Comparison of ENCODE assay signal across 8 cellular contexts in genomic region chr4:184163813-184164212, GRCh38. TPM values are rescaled to one million over a fixed set of nuclear protein-coding genes. Genes with fewer than 3 reads are reported as not detected.
A peak's percentile ranks its signal among the peaks of the same experiment; 100 is the strongest.
DNase-seq lines count a peak whose midpoint lies in the region; ATAC-seq and TF ChIP-seq lines count a peak whose summit lies in the region.

No MANE protein-coding gene starts in this region.

- H3K36me3 Mint-ChIP-seq in activated T-helper 1 cell treated with anti-CD3 and anti-CD28 coated beads, Interleukin-12 subunit alpha, Interleukin-12 subunit beta, Interleukin-2, Interleukin-4 antibody, amounts not matched to agents 30 ng/mL and 10 ng/mL and 1 ng/mL, durations not matched to agents 14 hours and 24 hours and 36 hours (ENCODE audit: low read depth), result no peaks in the 10 kb centered on the region

- DNase-seq in activated T-cell treated with anti-CD3 and anti-CD28 coated beads for 48 hours (ENCODE audit: low read depth) (peak; percentile 17), NCI-H1694 (lab: John Stamatoyannopoulos, UW) (peak; percentile 64), right atrium auricular region (ENCODE audit: low spot score) (peak; percentile 58), spleen (no peak), MG63 (no peak)
- DNase-seq in activated T-cell treated with anti-CD3 and anti-CD28 coated beads, Interleukin-2, amount 50 U/mL, for 1 hour, result no peak
- peak; percentile 9 for DNase-seq in activated T-helper 1 cell treated with anti-CD3 and anti-CD28 coated beads, Interleukin-12 subunit alpha, Interleukin-12 subunit beta, Interleukin-2, Interleukin-4 antibody, amounts not matched to agents 30 ng/mL and 10 ng/mL and 1 ng/mL, durations not matched to agents 14 hours and 24 hours and 36 hours (ENCODE audit: low spot score)

- H3K27ac Mint-ChIP-seq in activated T-helper 1 cell treated with anti-CD3 and anti-CD28 coated beads, Interleukin-12 subunit alpha, Interleukin-12 subunit beta, Interleukin-2, Interleukin-4 antibody, amounts not matched to agents 30 ng/mL and 10 ng/mL and 1 ng/mL, durations not matched to agents 14 hours and 24 hours and 36 hours, result no peak overlapping the region

- no peak overlapping the region for H3K4me3 Mint-ChIP-seq in activated T-helper 1 cell treated with anti-CD3 and anti-CD28 coated beads, Interleukin-12 subunit alpha, Interleukin-12 subunit beta, Interleukin-2, Interleukin-4 antibody, amounts not matched to agents 30 ng/mL and 10 ng/mL and 1 ng/mL, durations not matched to agents 14 hours and 24 hours and 36 hours

- 6 to 38% (median 30%) methylated on average over 8 of the region's 8 CpGs for WGBS in spleen, 5 donors

- peaks cover 5% of the 10 kb centered on the region for H3K4me1 Mint-ChIP-seq in activated T-helper 1 cell treated with anti-CD3 and anti-CD28 coated beads, Interleukin-12 subunit alpha, Interleukin-12 subunit beta, Interleukin-2, Interleukin-4 antibody, amounts not matched to agents 30 ng/mL and 10 ng/mL and 1 ng/mL, durations not matched to agents 14 hours and 24 hours and 36 hours (ENCODE audit: low read depth)

- H3K9me3 ChIP-seq in right atrium auricular region (no peaks in the 10 kb centered on the region), spleen (no peaks in the 10 kb centered on the region), MG63 (no peaks in the 10 kb centered on the region)

- no peaks in the 10 kb centered on the region for H3K9me3 Mint-ChIP-seq in activated T-helper 1 cell treated with anti-CD3 and anti-CD28 coated beads, Interleukin-12 subunit alpha, Interleukin-12 subunit beta, Interleukin-2, Interleukin-4 antibody, amounts not matched to agents 30 ng/mL and 10 ng/mL and 1 ng/mL, durations not matched to agents 14 hours and 24 hours and 36 hours

- H3K36me3 ChIP-seq in right atrium auricular region (no peaks in the 10 kb centered on the region), spleen (no peaks in the 10 kb centered on the region), MG63 (no peaks in the 10 kb centered on the region)

- H3K27ac ChIP-seq in right atrium auricular region (no peak overlapping the region), spleen (no peak overlapping the region)

- H3K4me1 ChIP-seq in right atrium auricular region (peaks cover 0 to 8% of the 10 kb centered on the region in 2 donors), spleen (peaks cover 3 to 11% (median 8%) of the 10 kb centered on the region in 6 donors)

- H3K27me3 Mint-ChIP-seq in activated T-helper 1 cell treated with anti-CD3 and anti-CD28 coated beads, Interleukin-12 subunit alpha, Interleukin-12 subunit beta, Interleukin-2, Interleukin-4 antibody, amounts not matched to agents 30 ng/mL and 10 ng/mL and 1 ng/mL, durations not matched to agents 14 hours and 24 hours and 36 hours (ENCODE audit: insufficient read depth), result peaks cover 49% of the 10 kb centered on the region

- no peak for ATAC-seq in GM19395 (IDR thresholded peaks at IDR 0.05; ENCODE audit: unreplicated experiment)

- intact Hi-C loops in activated T-helper 1 cell treated with anti-CD3 and anti-CD28 coated beads, Interleukin-12 subunit alpha, Interleukin-12 subunit beta, Interleukin-2, Interleukin-4 antibody, amounts not matched to agents 30 ng/mL and 10 ng/mL and 1 ng/mL, durations not matched to agents 14 hours and 24 hours and 36 hours (cut with micrococcal nuclease), result loop anchor here (2.0 to 10.0 kb wide), 2 partner anchors 539 to 691 kb away; no protein-coding TSS in a partner anchor
- intact Hi-C loops in spleen (cut with DNase I; ENCODE audit: low total_unique reads), result no loop called here

- H3K4me3 ChIP-seq in right atrium auricular region, result no peak overlapping the region
- no peak overlapping the region for H3K4me3 ChIP-seq in spleen
- H3K4me3 ChIP-seq in MG63, result no peak overlapping the region

- TF ChIP-seq POLR2A in spleen (IDR thresholded peaks at IDR 0.05), result no peak

- TF ChIP-seq CTCF in right atrium auricular region (IDR thresholded peaks at IDR 0.05) (peak; percentile 38 to 86), spleen (IDR thresholded peaks at IDR 0.05 in 8 of 11, conservative IDR thresholded peaks at IDR 0.05 in 3 of 11) (peak in 7 of 11 experiments; percentile 21 to 55 (median 47))

- H3K27me3 ChIP-seq in right atrium auricular region (no peaks in the 10 kb centered on the region), spleen (replicated peaks in 1 of 7) (peaks cover 0 to 69% (median 5%) of the 10 kb centered on the region in 7 donors), MG63 (peaks cover 12% of the 10 kb centered on the region)

RNA-seq across cellular contexts. Expression of gene ENPP6, which starts 53.9 kb away (rescaled TPM):
- total RNA-seq in activated T-helper 1 cell treated with anti-CD3 and anti-CD28 coated beads, Interleukin-12 subunit alpha, Interleukin-12 subunit beta, Interleukin-2, Interleukin-4 antibody, amounts not matched to agents 30 ng/mL and 10 ng/mL and 1 ng/mL, durations not matched to agents 14 hours and 24 hours and 36 hours, result 2.5 and 3.4 TPM in 2 replicates
- not detected for total RNA-seq in right atrium auricular region
- 1 to 10 TPM in 5 of 7 donors, under 1 TPM in 2; 0.74 to 2.4 (median 1.2) TPM for total RNA-seq in spleen
- polyA plus RNA-seq in spleen, result 1 to 10 TPM in 1 of 3 donors, under 1 TPM in 2; 0.23 to 1.3 (median 0.33) TPM
- total RNA-seq in MG63 (2014; rRNA removed; shearing (Covaris generic); ENCODE audit: low replicate concordance), result 0.16 and 0.27 TPM in 2 replicates

Comparison
In these comparisons a context has a peak if more than half of its experiments do, and no peak if none do; other contexts are left out.
1. DNase-seq: peak in activated T-cell treated with anti-CD3 and anti-CD28 coated beads for 48 hours (single experiment), NCI-H1694 (single experiment), activated T-helper 1 cell treated with anti-CD3 and anti-CD28 coated beads, Interleukin-12 subunit alpha, Interleukin-12 subunit beta, Interleukin-2, Interleukin-4 antibody, amounts not matched to agents 30 ng/mL and 10 ng/mL and 1 ng/mL, durations not matched to agents 14 hours and 24 hours and 36 hours (single experiment) and right atrium auricular region (single experiment); none in activated T-cell treated with anti-CD3 and anti-CD28 coated beads, Interleukin-2, amount 50 U/mL, for 1 hour (single experiment), spleen (single experiment) and MG63 (single experiment).